Comparison of ENCODE assay signal across 8 cellular contexts in genomic region chr15:41934843-41935242, GRCh38. TPM values are rescaled to one million over a fixed set of nuclear protein-coding genes. Genes with fewer than 3 reads are reported as not detected.
DNase-seq lines count a peak whose midpoint lies in the region; ATAC-seq lines count a peak whose summit lies in the region.

No MANE protein-coding gene starts in this region.

- no peaks in the 10 kb centered on the region for H3K27me3 Mint-ChIP-seq in activated CD4-positive, alpha-beta T cell treated with anti-CD3 and anti-CD28 coated beads, Interleukin-2, amount 10 ng/mL, durations not matched to agents 7 days and 5 days

- no peak for ATAC-seq in GM18517 (IDR thresholded peaks at IDR 0.05; ENCODE audit: unreplicated experiment)
- ATAC-seq in HG03432 (IDR thresholded peaks at IDR 0.05; ENCODE audit: unreplicated experiment), result no peak
- ATAC-seq in GM19035 (IDR thresholded peaks at IDR 0.05; ENCODE audit: unreplicated experiment), result no peak

- peaks cover 4% of the 10 kb centered on the region for H3K36me3 Mint-ChIP-seq in activated CD4-positive, alpha-beta T cell treated with anti-CD3 and anti-CD28 coated beads, Interleukin-2, amount 10 ng/mL, durations not matched to agents 7 days and 5 days (ENCODE audit: low read depth)

- peak overlapping the region; percentile 99 for H3K27ac Mint-ChIP-seq in activated CD4-positive, alpha-beta T cell treated with anti-CD3 and anti-CD28 coated beads, Interleukin-2, amount 10 ng/mL, durations not matched to agents 7 days and 5 days

- CTCF ChIA-PET in activated CD4-positive, alpha-beta T cell treated with anti-CD3 and anti-CD28 coated beads, Interleukin-2, amount 10 ng/mL, durations not matched to agents 7 days and 5 days (lab: Charles Lee), result interaction anchor here (0.9 to 1.6 kb wide), 4 partner anchors 30 to 970 kb away, joined by 3 to 4 read pairs (median 4); no protein-coding TSS in a partner anchor

- POLR2A ChIA-PET in activated CD4-positive, alpha-beta T cell treated with anti-CD3 and anti-CD28 coated beads, Interleukin-2, amount 10 ng/mL, durations not matched to agents 7 days and 5 days (lab: Charles Lee), result no interaction called here

- peaks cover 65% of the 10 kb centered on the region for H3K4me1 Mint-ChIP-seq in activated CD4-positive, alpha-beta T cell treated with anti-CD3 and anti-CD28 coated beads, Interleukin-2, amount 10 ng/mL, durations not matched to agents 7 days and 5 days

- H3K9me3 Mint-ChIP-seq in activated CD4-positive, alpha-beta T cell treated with anti-CD3 and anti-CD28 coated beads, Interleukin-2, amount 10 ng/mL, durations not matched to agents 7 days and 5 days, result peaks cover 2% of the 10 kb centered on the region

- DNase-seq in HPDE6-E6E7 (ENCODE audit: extremely low spot score) (peak; percentile 81), NCI-H1694 (lab: John Stamatoyannopoulos, UW) (no peak)
- peak; percentile 78 for DNase-seq in activated CD4-positive, alpha-beta T cell treated with anti-CD3 and anti-CD28 coated beads, Interleukin-2, amount 10 ng/mL, durations not matched to agents 7 days and 5 days
- DNase-seq in effector CD8-positive, alpha-beta T cell (lab: John Stamatoyannopoulos, UW), result peak; percentile 39
- peak; percentile 59 for DNase-seq in stimulated activated CD4-positive, alpha-beta T cell treated with anti-CD3 and anti-CD28 coated beads, Interleukin-12 subunit alpha, Interleukin-12 subunit beta, amount 100 ng/mL, for 4 hours

- peak overlapping the region; percentile 62 for H3K4me3 Mint-ChIP-seq in activated CD4-positive, alpha-beta T cell treated with anti-CD3 and anti-CD28 coated beads, Interleukin-2, amount 10 ng/mL, durations not matched to agents 7 days and 5 days

RNA-seq across cellular contexts. Expression of gene EHD4, which starts 37.5 kb away (rescaled TPM):
- 10 to 100 TPM; 14.5 TPM for total RNA-seq in activated CD4-positive, alpha-beta T cell treated with anti-CD3 and anti-CD28 coated beads, Interleukin-2, amount 10 ng/mL, durations not matched to agents 7 days and 5 days

RNA-seq across cellular contexts. Expression of gene SPTBN5, which starts 41.0 kb away (rescaled TPM):
- total RNA-seq in activated CD4-positive, alpha-beta T cell treated with anti-CD3 and anti-CD28 coated beads, Interleukin-2, amount 10 ng/mL, durations not matched to agents 7 days and 5 days, result 1 to 10 TPM; 1.2 to 1.5 TPM
